ENCODE assay signal across 17 cellular contexts in the genomic region with DNA sequence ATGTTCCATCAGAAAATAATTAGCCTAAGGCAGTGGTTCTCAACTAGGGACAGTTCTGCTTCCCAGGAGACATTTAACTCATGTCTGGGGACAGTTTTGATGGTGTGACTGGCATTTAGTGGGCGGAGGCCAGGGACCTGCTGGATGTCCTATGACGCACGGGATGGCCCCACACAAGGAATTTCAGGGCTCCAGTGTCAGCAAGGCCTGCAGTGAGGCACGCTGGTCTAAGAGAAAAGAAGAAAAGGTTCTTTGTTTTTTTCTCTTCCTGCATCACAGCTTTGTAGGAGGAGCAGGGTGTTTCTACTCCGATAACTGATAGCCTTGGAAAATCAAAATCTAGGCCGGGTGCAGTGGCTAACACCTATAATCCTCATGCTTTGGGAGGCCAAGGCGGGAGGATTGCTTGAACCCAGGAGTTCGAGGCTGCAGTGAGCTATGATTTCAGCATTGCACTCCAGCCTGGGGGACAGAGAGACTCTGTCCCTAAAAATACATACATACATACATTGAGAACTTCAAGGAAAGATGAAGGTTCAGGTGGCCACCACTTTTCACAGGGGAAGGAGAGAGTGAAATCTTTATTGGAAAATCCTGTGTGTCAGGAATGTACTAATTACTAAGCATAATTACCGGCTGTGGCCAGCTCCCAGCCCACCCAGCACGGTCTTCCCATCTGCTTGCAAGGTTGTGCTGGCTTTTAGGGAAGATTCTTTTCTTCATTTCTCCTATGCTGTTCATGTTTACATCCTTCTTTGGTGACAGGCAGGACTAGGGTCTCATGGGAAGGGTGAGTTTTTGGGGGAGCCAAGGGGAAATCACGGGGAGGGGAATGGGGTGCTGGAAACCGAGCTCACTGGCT.
"Had no signal": no experiment of that assay in that cellular context is flagged by ENCODE, and none has a peak within 500 bp of the region (broad histone marks: within the 10 kb centered on the region; RNA-seq: fewer than 3 reads in every experiment).

No MANE protein-coding gene starts in this region.

- H3K27me3 ChIP-seq: dorsolateral prefrontal cortex, gastrocnemius medialis, hepatocyte had no signal

- H3K27me3 Mint-ChIP-seq: activated CD8-positive, alpha-beta memory T cell treated with anti-CD3 and anti-CD28 coated beads, Interleukin-2, amount 10 ng/mL, durations not matched to agents 7 days and 5 days; activated T-cell treated with anti-CD3 and anti-CD28 coated beads, Interleukin-2, amount 50 U/mL, for 24 hours; natural killer cell treated with Interleukin-12 subunit alpha and Interleukin-12 subunit beta and Interleukin-15 and Interleukin-18, amount 100 ng/mL, for 72 hours; stimulated activated naive CD8-positive, alpha-beta T cell treated with anti-CD3 and anti-CD28 coated beads, Interleukin-15, amount 100 ng/mL, for 72 hours had no signal

- DNase-seq: activated CD4-positive, alpha-beta T cell treated with anti-CD3 and anti-CD28 coated beads, Interleukin-2, amount 50 U/mL, for 48 hours; activated CD4-positive, CD25-positive, alpha-beta regulatory T cell treated with anti-CD3 and anti-CD28 coated beads, Interleukin-2, amount 50 U/mL, for 72 hours; activated CD8-positive, alpha-beta memory T cell treated with anti-CD3 and anti-CD28 coated beads, Interleukin-2, amount 10 ng/mL, durations not matched to agents 7 days and 5 days; activated effector memory CD4-positive, alpha-beta T cell treated with anti-CD3 and anti-CD28 coated beads, Interleukin-2, amount 50 U/mL, for 16 hours; activated T-cell treated with anti-CD3 and anti-CD28 coated beads, Interleukin-2, amount 50 U/mL, for 24 hours; dorsolateral prefrontal cortex; gastrocnemius medialis; left cardiac atrium; stimulated activated CD4-positive, alpha-beta T cell treated with anti-CD3 and anti-CD28 coated beads, Interleukin-4, amount 100 ng/mL, for 4 hours; stimulated activated naive CD8-positive, alpha-beta T cell treated with anti-CD3 and anti-CD28 coated beads, Interleukin-15, amount 100 ng/mL, for 72 hours; SW 1271 had no signal

- H3K36me3 ChIP-seq: gastrocnemius medialis had no signal

- H3K4me3 Mint-ChIP-seq: activated CD8-positive, alpha-beta memory T cell treated with anti-CD3 and anti-CD28 coated beads, Interleukin-2, amount 10 ng/mL, durations not matched to agents 7 days and 5 days; activated T-cell treated with anti-CD3 and anti-CD28 coated beads, Interleukin-2, amount 50 U/mL, for 24 hours; natural killer cell treated with Interleukin-12 subunit alpha and Interleukin-12 subunit beta and Interleukin-15 and Interleukin-18, amount 100 ng/mL, for 72 hours; stimulated activated naive CD8-positive, alpha-beta T cell treated with anti-CD3 and anti-CD28 coated beads, Interleukin-15, amount 100 ng/mL, for 72 hours had no signal

- H3K4me3 ChIP-seq: dorsolateral prefrontal cortex, gastrocnemius medialis, hepatocyte, skin epidermis had no signal

- H3K27ac ChIP-seq: gastrocnemius medialis, hepatocyte, skin epidermis had no signal

- H3K9me3 ChIP-seq: gastrocnemius medialis had no signal

- ATAC-seq: activated CD8-positive, alpha-beta memory T cell treated with anti-CD3 and anti-CD28 coated beads, Interleukin-2, amount 10 ng/mL, durations not matched to agents 7 days and 5 days; activated naive CD4-positive, alpha-beta T cell treated with anti-CD3 and anti-CD28 coated beads, Interleukin-2, amount 50 U/mL, for 72 hours; gastrocnemius medialis; left cardiac atrium; natural killer cell treated with Interleukin-12 subunit alpha and Interleukin-12 subunit beta and Interleukin-15 and Interleukin-18, amount 100 ng/mL, for 72 hours; stimulated activated naive CD8-positive, alpha-beta T cell treated with anti-CD3 and anti-CD28 coated beads, Interleukin-15, amount 100 ng/mL, for 72 hours had no signal

- H3K36me3 Mint-ChIP-seq: activated CD8-positive, alpha-beta memory T cell treated with anti-CD3 and anti-CD28 coated beads, Interleukin-2, amount 10 ng/mL, durations not matched to agents 7 days and 5 days; activated naive CD4-positive, alpha-beta T cell treated with anti-CD3 and anti-CD28 coated beads, Interleukin-2, amount 50 U/mL, for 72 hours; natural killer cell treated with Interleukin-12 subunit alpha and Interleukin-12 subunit beta and Interleukin-15 and Interleukin-18, amount 100 ng/mL, for 72 hours had no signal

- H3K9me3 Mint-ChIP-seq: activated naive CD4-positive, alpha-beta T cell treated with anti-CD3 and anti-CD28 coated beads, Interleukin-2, amount 50 U/mL, for 72 hours; activated T-cell treated with anti-CD3 and anti-CD28 coated beads, Interleukin-2, amount 50 U/mL, for 24 hours; natural killer cell treated with Interleukin-12 subunit alpha and Interleukin-12 subunit beta and Interleukin-15 and Interleukin-18, amount 100 ng/mL, for 72 hours; stimulated activated naive CD8-positive, alpha-beta T cell treated with anti-CD3 and anti-CD28 coated beads, Interleukin-15, amount 100 ng/mL, for 72 hours had no signal

- H3K4me1 ChIP-seq: gastrocnemius medialis had no signal

- FAIRE-seq: bronchial epithelial cell, urothelium cell line had no signal

- H3K4me1 Mint-ChIP-seq: activated CD8-positive, alpha-beta memory T cell treated with anti-CD3 and anti-CD28 coated beads, Interleukin-2, amount 10 ng/mL, durations not matched to agents 7 days and 5 days; stimulated activated naive CD8-positive, alpha-beta T cell treated with anti-CD3 and anti-CD28 coated beads, Interleukin-15, amount 100 ng/mL, for 72 hours had no signal

- H3K27ac Mint-ChIP-seq: activated CD8-positive, alpha-beta memory T cell treated with anti-CD3 and anti-CD28 coated beads, Interleukin-2, amount 10 ng/mL, durations not matched to agents 7 days and 5 days; activated naive CD4-positive, alpha-beta T cell treated with anti-CD3 and anti-CD28 coated beads, Interleukin-2, amount 50 U/mL, for 72 hours; activated T-cell treated with anti-CD3 and anti-CD28 coated beads, Interleukin-2, amount 50 U/mL, for 24 hours; natural killer cell treated with Interleukin-12 subunit alpha and Interleukin-12 subunit beta and Interleukin-15 and Interleukin-18, amount 100 ng/mL, for 72 hours; stimulated activated naive CD8-positive, alpha-beta T cell treated with anti-CD3 and anti-CD28 coated beads, Interleukin-15, amount 100 ng/mL, for 72 hours had no signal
